Comparison of ENCODE assay signal across 1 cellular context in the genomic region with DNA sequence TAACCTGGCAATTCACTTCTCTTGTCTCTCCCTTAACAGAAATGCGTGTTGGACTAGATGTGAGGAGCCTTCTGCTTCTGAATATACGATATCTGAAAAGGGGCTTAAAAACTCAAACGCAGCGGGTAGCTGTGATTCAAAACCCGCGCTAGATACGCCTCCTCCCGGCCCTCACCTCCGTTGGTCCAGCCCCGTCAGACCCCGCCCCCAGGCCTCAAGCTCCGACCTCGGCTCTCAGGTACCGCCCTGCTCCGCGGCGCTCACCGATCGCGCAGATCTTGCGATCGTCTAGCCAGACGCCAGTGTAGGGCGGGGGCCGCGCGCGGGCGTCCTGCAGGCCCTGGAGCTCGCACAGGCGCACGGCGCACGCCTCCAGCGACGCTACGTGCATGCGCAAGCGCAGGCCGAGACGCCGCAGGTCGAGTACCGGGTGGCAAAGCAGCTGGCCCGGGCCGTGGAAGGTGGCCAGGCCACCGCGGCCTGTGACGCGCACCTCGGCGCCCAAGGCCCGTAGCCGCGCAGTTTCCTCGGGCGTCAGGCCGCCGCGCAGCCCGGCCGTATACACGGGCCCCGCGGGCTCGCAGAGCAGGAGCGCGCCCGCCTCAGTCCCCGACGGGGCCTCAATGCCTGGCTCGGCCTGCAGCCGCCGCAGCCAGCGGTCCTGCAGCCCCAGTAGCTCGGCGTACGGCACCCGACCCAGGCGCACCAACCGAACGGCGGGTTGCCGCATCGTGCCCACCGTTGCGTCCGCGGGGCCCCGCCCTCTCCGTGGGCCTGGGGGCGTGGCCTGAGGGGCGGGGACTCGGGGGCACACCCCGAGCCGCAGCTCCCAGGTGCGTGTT.
TF ChIP-seq lines count a peak whose summit lies in the region.

A gene (minus strand): TSS at position 751 of the 842 bp plus-strand sequence. CDS start 21 bp downstream, at position 730.

TF ChIP-seq in HCT116, 20 proteins besides CTCF, POLR2A, EP300 and RAD21 (continued from another document):
- TF ChIP-seq, protein P1, sequence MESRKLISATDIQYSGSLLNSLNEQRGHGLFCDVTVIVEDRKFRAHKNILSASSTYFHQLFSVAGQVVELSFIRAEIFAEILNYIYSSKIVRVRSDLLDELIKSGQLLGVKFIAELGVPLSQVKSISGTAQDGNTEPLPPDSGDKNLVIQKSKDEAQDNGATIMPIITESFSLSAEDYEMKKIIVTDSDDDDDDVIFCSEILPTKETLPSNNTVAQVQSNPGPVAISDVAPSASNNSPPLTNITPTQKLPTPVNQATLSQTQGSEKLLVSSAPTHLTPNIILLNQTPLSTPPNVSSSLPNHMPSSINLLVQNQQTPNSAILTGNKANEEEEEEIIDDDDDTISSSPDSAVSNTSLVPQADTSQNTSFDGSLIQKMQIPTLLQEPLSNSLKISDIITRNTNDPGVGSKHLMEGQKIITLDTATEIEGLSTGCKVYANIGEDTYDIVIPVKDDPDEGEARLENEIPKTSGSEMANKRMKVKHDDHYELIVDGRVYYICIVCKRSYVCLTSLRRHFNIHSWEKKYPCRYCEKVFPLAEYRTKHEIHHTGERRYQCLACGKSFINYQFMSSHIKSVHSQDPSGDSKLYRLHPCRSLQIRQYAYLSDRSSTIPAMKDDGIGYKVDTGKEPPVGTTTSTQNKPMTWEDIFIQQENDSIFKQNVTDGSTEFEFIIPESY (IDR thresholded peaks at IDR 0.05; ENCODE audit: extremely low read depth, insufficient replicate concordance, low read length) = peak; percentile 47
